In genomic region chr11:70290341-70291065, GRCh38 we compare ENCODE assay signal across 17 cellular contexts. TPM values are rescaled to one million over a fixed set of nuclear protein-coding genes. Genes with fewer than 3 reads are reported as not detected.
DNase-seq lines count a peak whose midpoint lies in the region; FAIRE-seq and TF ChIP-seq lines count a peak whose summit lies in the region.
"Had no signal": no experiment of that assay in that cellular context is flagged by ENCODE, and none has a peak within 500 bp of the region (broad histone marks: within the 10 kb centered on the region; RNA-seq: fewer than 3 reads in every experiment).

No MANE protein-coding gene starts in this region.

- DNase-seq in RWPE1 (ENCODE audit: low spot score) = peak; percentile 17
- DNase-seq in kidney tubule cell (ENCODE audit: low spot score) = peak; percentile 26
- DNase-seq in superior temporal gyrus (ENCODE audit: extremely low spot score) = peak; percentile 32
- DNase-seq in retina = no peak
- no peak for DNase-seq in frontal cortex (ENCODE audit: low spot score in 2 of 2)
- no peak for DNase-seq in central memory CD4-positive, alpha-beta T cell
- DNase-seq: CD4-positive, alpha-beta memory T cell; DMS153; GF-D8; Karpas-422; NCI-H1417 treated with DMSO at 0.1 percent for 48 hours; NCI-H187 treated with DMSO at 0.1 percent for 48 hours; NCI-H345; NCI-H526 had no signal

- no peak for FAIRE-seq in frontal cortex (lab: Jason Lieb, UNC)
- FAIRE-seq: A549 had no signal

- CTCF ChIA-PET in RWPE1 (lab: Yijun Ruan, JAX) = interaction anchor here (0.5 kb wide), 1 partner anchor 534 kb away, joined by 5 read pairs; no protein-coding TSS in a partner anchor

- POLR2A ChIA-PET in RWPE1 (lab: Yijun Ruan, JAX; ENCODE audit: low non-redundant PET) = no interaction called here

- peak overlapping the region; percentile 74 for H3K27ac ChIP-seq in RWPE1
- H3K27ac ChIP-seq in cingulate gyrus (ENCODE audit: low read depth, low read length) = peak overlapping the region; percentile 4
- H3K27ac ChIP-seq: A549, BLaER1 had no signal

- no peak for TF ChIP-seq CTCF in RWPE1 (conservative IDR thresholded peaks at IDR 0.05; ENCODE audit: low read depth)

RNA-seq across cellular contexts. Expression of gene PPFIA1, which starts 20.0 kb away (rescaled TPM):
- 37.9 TPM for total RNA-seq in frontal cortex

Comparison
In these comparisons a context has a peak if more than half of its experiments do, and no peak if none do; other contexts are left out.
1. DNase-seq: peak in RWPE1 (single experiment), kidney tubule cell (single experiment) and superior temporal gyrus (single experiment); none in retina (single experiment), frontal cortex (0 of 2) and central memory CD4-positive, alpha-beta T cell (single experiment).